Comparison of ENCODE assay signal across 1 cellular context in the genomic region with DNA sequence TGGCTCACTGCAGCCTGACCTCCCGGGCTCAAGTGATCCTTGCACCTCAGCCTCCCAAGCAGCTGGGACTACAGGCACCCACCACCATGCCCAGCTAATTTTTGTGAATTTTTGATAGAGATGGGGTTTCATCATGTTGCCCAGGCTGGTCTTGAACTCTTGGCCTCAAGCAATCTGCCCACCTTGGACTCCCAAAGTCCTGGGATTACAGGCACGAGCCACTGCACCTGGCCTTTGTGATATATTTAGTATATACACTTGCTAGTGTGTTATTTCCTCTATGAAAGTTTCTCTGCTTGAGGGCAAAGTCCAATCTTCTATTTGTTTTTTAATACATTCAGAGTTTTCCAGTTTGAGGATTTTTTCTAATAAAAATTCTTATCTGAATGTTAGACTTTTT.
TF ChIP-seq lines count a peak whose summit lies in the region.

No MANE protein-coding gene starts in this region.

TF ChIP-seq in A549, 52 proteins besides CTCF, POLR2A, EP300 and RAD21 (continued from another document):
- TF ChIP-seq, protein P1, sequence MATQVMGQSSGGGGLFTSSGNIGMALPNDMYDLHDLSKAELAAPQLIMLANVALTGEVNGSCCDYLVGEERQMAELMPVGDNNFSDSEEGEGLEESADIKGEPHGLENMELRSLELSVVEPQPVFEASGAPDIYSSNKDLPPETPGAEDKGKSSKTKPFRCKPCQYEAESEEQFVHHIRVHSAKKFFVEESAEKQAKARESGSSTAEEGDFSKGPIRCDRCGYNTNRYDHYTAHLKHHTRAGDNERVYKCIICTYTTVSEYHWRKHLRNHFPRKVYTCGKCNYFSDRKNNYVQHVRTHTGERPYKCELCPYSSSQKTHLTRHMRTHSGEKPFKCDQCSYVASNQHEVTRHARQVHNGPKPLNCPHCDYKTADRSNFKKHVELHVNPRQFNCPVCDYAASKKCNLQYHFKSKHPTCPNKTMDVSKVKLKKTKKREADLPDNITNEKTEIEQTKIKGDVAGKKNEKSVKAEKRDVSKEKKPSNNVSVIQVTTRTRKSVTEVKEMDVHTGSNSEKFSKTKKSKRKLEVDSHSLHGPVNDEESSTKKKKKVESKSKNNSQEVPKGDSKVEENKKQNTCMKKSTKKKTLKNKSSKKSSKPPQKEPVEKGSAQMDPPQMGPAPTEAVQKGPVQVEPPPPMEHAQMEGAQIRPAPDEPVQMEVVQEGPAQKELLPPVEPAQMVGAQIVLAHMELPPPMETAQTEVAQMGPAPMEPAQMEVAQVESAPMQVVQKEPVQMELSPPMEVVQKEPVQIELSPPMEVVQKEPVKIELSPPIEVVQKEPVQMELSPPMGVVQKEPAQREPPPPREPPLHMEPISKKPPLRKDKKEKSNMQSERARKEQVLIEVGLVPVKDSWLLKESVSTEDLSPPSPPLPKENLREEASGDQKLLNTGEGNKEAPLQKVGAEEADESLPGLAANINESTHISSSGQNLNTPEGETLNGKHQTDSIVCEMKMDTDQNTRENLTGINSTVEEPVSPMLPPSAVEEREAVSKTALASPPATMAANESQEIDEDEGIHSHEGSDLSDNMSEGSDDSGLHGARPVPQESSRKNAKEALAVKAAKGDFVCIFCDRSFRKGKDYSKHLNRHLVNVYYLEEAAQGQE (IDR thresholded peaks at IDR 0.05), result no peak
- no peak for TF ChIP-seq NFE2L2 (conservative IDR thresholded peaks at IDR 0.05; ENCODE audit: low read length)
- no peak for TF ChIP-seq HEYL (CRISPR knock-in tag; IDR thresholded peaks at IDR 0.05)
